In the genomic region with DNA sequence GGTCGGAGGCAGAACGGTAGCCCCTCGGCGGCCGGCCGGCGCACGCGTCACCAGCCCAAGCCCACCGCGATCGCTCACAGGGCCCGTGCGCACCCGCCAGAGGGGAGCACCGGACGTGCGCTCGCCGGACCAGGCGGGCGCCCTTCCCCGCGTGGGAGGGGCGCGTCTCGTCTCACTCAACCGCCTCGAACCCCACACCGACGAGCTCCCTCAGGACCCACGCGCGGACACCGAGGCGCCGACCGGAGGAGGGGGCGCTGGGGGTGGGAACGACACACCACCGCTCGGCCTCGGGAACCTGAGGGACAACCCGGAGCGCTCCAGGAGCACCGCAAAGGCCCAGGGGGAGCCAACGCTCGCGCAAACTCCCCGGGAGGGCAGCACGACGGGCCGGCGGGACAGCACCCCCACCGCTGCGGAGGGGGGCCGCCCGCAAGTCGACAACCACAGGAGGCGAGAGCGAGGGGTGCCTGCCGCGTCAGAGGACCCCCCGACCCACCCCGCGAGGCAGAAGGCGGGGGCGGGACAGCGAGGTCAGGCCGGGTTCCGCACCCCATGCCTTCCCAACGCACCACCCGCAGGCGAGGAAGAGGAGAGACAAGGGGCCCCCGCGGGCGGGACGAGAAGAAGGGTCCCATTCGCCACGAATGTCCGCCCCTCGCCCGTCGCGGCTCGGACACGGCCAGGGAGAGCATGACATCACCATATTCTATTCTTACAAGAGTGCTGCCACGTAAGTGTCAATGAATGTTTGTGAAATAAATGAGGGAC, we compare ENCODE assay signal across 9 cellular contexts.
DNase-seq lines count a peak whose midpoint lies in the region; ATAC-seq, FAIRE-seq and TF ChIP-seq lines count a peak whose summit lies in the region.
"Had no signal": no experiment of that assay in that cellular context is flagged by ENCODE, and none has a peak within 500 bp of the region (broad histone marks: within the 10 kb centered on the region; RNA-seq: fewer than 3 reads in every experiment).

No MANE protein-coding gene starts in this region.

- no peak overlapping the region for H2AFZ ChIP-seq in PC-3 (ENCODE audit: low read length)

- POLR2A ChIA-PET in PC-3 (lab: Charles Lee; ENCODE audit: unreplicated experiment) = no interaction called here

- H3K79me2 ChIP-seq in PC-3 (ENCODE audit: low read length) = no peaks in the 10 kb centered on the region

- peak; percentile 100 for FAIRE-seq in urothelium cell line (lab: Jason Lieb, UNC)

- TF ChIP-seq CTCF in cardiac muscle cell (IDR thresholded peaks at IDR 0.05; ENCODE audit: low read depth, low read length) (no peak), left lung (IDR thresholded peaks at IDR 0.05) (no peak), PC-3 (conservative IDR thresholded peaks at IDR 0.05; ENCODE audit: low read depth, low read length) (no peak)

- BruUV-seq in PC-3 (replicated peaks; lab: Mats Ljungman, UMichigan) = no TSS peak

- DNase-seq in cardiac muscle cell (ENCODE audit: low read depth in 1 of 2, low spot score in 1 of 2) (peak; percentile 27 to 31), cardiac septum (ENCODE audit: low spot score) (no peak), left lung (peak; percentile 32 to 80), urothelium cell line (ENCODE audit: low spot score) (peak; percentile 5), NCI-H1417 (lab: John Stamatoyannopoulos, UW) (no peak), germinal center (ENCODE audit: low spot score) (no peak), PC-3 (no peak)
- peak; percentile 0 for DNase-seq in activated naive CD8-positive, alpha-beta T cell treated with anti-CD3 and anti-CD28 coated beads, Interleukin-2, amount 50 U/mL, for 16 hours (ENCODE audit: low read depth, low spot score)

- H3K36me3 ChIP-seq in cardiac muscle cell (no peaks in the 10 kb centered on the region), left lung (no peaks in the 10 kb centered on the region), PC-3 (ENCODE audit: low read depth, low read length) (no peaks in the 10 kb centered on the region)

- H3K4me2 ChIP-seq in PC-3 (ENCODE audit: low read length) = no peak overlapping the region

- intact Hi-C loops in cardiac septum (cut with DNase I) (no loop called here), left lung (cut with DNase I) (no loop called here), PC-3 (cut with micrococcal nuclease) (no loop called here)

- H3K4me3 ChIP-seq in cardiac muscle cell = peak overlapping the region; percentile 17
- peak overlapping the region; percentile 36 to 39 for H3K4me3 ChIP-seq in left lung
- no peak overlapping the region for H3K4me3 ChIP-seq in PC-3 (ENCODE audit: low read length)

- ATAC-seq in left lung = peak; percentile 28
- no peak for ATAC-seq in PC-3

- no peaks in the 10 kb centered on the region for H4K20me1 ChIP-seq in PC-3 (ENCODE audit: low read length)

- CTCF ChIA-PET in PC-3 (lab: Charles Lee) = no interaction called here

- no peaks in the 10 kb centered on the region for H3F3A ChIP-seq in PC-3 (ENCODE audit: low read length, unreplicated experiment)

- H3K4me1 ChIP-seq in cardiac muscle cell (ENCODE audit: low read depth) (no peaks in the 10 kb centered on the region), left lung (no peaks in the 10 kb centered on the region), PC-3 (ENCODE audit: insufficient read depth, low read length) (no peaks in the 10 kb centered on the region)

- H3K9me3 ChIP-seq in cardiac muscle cell (ENCODE audit: low read depth) = no peaks in the 10 kb centered on the region
- no peaks in the 10 kb centered on the region for H3K9me3 ChIP-seq in left lung
- no peaks in the 10 kb centered on the region for H3K9me3 ChIP-seq in PC-3 (ENCODE audit: low read length)

- H3K27ac ChIP-seq in cardiac muscle cell (no peak overlapping the region), left lung (peak overlapping the region; percentile 63 to 67), PC-3 (ENCODE audit: low read length) (no peak overlapping the region)
- H3K27ac ChIP-seq: HL-60 had no signal

- H3K9ac ChIP-seq in PC-3 (ENCODE audit: low read length) = no peak overlapping the region

- H3K27me3 ChIP-seq in cardiac muscle cell (peaks cover 91% of the 10 kb centered on the region), left lung (peaks cover 35 to 44% of the 10 kb centered on the region in 2 donors), PC-3 (ENCODE audit: low read length) (no peaks in the 10 kb centered on the region)

- no peaks in the 10 kb centered on the region for H3K9me2 ChIP-seq in PC-3 (replicated peaks; ENCODE audit: low read length)

Comparison
In these comparisons a context has a peak if more than half of its experiments do, and no peak if none do; other contexts are left out.
1. DNase-seq: peak in cardiac muscle cell (2 of 2), activated naive CD8-positive, alpha-beta T cell treated with anti-CD3 and anti-CD28 coated beads, Interleukin-2, amount 50 U/mL, for 16 hours (single experiment), left lung (2 of 2) and urothelium cell line (single experiment); none in cardiac septum (single experiment), NCI-H1417 (0 of 3), germinal center (single experiment) and PC-3 (single experiment).
2. H3K27ac ChIP-seq: peak in left lung (2 of 2); none in cardiac muscle cell (single experiment) and PC-3 (single experiment).